In the genomic region with DNA sequence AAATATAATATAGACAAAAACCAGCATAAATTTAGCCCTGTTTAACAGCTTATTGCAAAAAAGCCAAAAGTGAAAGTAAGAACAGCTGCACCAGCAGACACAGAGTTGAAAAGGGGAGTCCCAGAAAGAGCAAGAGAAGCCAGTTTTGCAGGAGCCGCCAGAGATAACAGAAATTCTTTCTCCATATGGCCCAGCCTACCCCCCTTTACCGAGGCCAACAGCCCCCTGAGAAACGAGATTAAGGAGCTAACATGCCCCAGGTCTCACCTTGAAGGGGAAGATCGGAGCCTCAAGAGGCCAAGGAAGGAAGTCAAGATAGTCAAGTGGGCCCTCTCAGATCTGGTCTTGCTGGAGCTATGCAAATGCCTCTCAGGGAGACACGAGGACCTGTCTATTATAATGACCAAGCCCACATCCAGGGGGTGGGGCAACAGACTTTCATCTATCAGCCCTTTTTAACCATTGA, we compare ENCODE assay signal across 8 cellular contexts. TPM values are rescaled to one million over a fixed set of nuclear protein-coding genes. Genes with fewer than 3 reads are reported as not detected.
DNase-seq lines count a peak whose midpoint lies in the region; ATAC-seq and TF ChIP-seq lines count a peak whose summit lies in the region.

No MANE protein-coding gene starts in this region.

- H3K4me3 Mint-ChIP-seq in neural crest cell: peak overlapping the region; percentile 34

- POLR2A ChIA-PET in AG04449 (lab: Yijun Ruan, JAX): no interaction called here

- TF ChIP-seq CTCF in AG04449 (IDR thresholded peaks at IDR 0.05; ENCODE audit: insufficient read depth, low read length, missing control alignments) (no peak), neural crest cell (conservative IDR thresholded peaks at IDR 0.05) (no peak), foreskin fibroblast (IDR thresholded peaks at IDR 0.05; ENCODE audit: low read depth, low read length) (no peak)

- H3K27ac Mint-ChIP-seq in neural crest cell (ENCODE audit: unreplicated experiment): no peak overlapping the region

- CTCF ChIA-PET in AG04449 (lab: Yijun Ruan, JAX): interaction anchor here (1.2 kb wide), 1 partner anchor 193 kb away, joined by 3 read pairs; no protein-coding TSS in a partner anchor

- TF ChIP-seq POLR2A in GM19099 (IDR thresholded peaks at IDR 0.05; ENCODE audit: extremely low read depth, insufficient read length, low read depth): peak; percentile 49

- peak; percentile 48 for ATAC-seq in HG03196 (IDR thresholded peaks at IDR 0.05; ENCODE audit: unreplicated experiment)

- no peak for DNase-seq in AG04449 (ENCODE audit: low read depth, low spot score)
- DNase-seq in amniotic epithelial cell (ENCODE audit: low read depth): peak; percentile 27
- DNase-seq in neural crest cell (ENCODE audit: low read depth, low spot score): no peak
- DNase-seq in NCI-H69 (lab: John Stamatoyannopoulos, UW): no peak
- no peak for DNase-seq in foreskin fibroblast
- no peak for DNase-seq in H4 (ENCODE audit: low spot score)

- H3K27me3 Mint-ChIP-seq in neural crest cell (ENCODE audit: low read depth): no peaks in the 10 kb centered on the region

- H3K36me3 Mint-ChIP-seq in neural crest cell (ENCODE audit: low read depth): no peaks in the 10 kb centered on the region

- H3K9me3 Mint-ChIP-seq in neural crest cell: peaks cover 2% of the 10 kb centered on the region

- peaks cover 30% of the 10 kb centered on the region for H3K4me1 Mint-ChIP-seq in neural crest cell

- H3K4me3 ChIP-seq in AG04449 (ENCODE audit: low read depth, low read length) (peak overlapping the region; percentile 20; the same call in 1 of the 2 replicates), foreskin fibroblast (ENCODE audit: low read depth in 1 of 2, low read length in 2 of 2) (peak overlapping the region in 1 of 2 donors; percentile 14)

RNA-seq across cellular contexts. Expression of a gene that starts 4.8 kb away (rescaled TPM):
- 16.6 and 24.6 TPM in 2 replicates for total RNA-seq in neural crest cell
- 19.3 and 23.4 TPM in 2 replicates for total RNA-seq in H4 (2014; rRNA removed; shearing (Covaris generic))

RNA-seq across cellular contexts. Expression of a gene that starts 4.9 kb away (rescaled TPM):
- 20.1 and 24.7 TPM in 2 replicates for total RNA-seq in neural crest cell
- 9.4 and 9.6 TPM in 2 replicates for total RNA-seq in H4 (2014; rRNA removed; shearing (Covaris generic))
